In the genomic region with DNA sequence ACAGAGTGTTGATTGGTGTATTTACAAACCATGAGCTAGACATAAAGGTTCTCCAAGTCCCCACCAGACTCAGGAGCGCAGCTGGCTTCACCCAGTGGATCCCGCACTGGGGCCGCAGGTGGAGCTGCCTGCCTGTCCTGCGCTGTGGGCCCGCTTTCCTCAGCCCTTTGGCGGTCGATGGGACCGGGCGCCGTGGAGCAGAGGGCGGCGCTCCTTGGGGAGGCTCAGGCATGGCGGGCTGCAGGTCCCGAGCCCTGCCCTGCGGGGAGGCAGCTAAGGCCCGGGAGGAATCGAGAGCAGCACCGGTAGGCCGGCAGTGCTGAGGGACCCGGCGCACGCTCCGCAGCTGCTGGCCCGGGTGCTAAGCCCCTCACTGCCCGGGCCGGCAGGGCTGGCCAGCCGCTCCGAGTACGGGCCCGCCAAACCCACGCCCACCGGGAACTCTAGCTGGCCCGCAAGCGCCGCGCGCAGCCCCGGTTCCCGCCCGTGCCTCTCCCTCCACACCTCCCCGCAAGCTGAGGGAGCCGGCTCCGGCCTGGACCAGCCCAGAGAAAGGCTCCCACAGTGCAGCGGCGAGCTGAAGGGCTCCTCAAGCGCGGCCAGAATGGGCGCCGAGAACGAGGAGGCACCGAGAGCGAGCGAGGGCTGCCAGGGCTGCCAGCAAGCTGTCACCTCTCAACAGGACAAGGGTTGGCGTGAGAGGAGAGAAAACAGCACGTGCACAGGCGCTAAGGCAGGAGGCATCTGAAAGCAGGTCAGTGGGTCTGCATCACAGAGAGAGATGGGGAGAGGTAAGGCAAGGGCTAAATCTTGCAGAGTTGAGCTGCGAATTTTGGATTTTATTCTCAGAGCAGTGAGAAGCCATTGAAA, we compare ENCODE assay signal across 34 cellular contexts. TPM values are rescaled to one million over a fixed set of nuclear protein-coding genes. Genes with fewer than 3 reads are reported as not detected.
"Had no signal": no experiment of that assay in that cellular context is flagged by ENCODE, and none has a peak within 500 bp of the region (broad histone marks: within the 10 kb centered on the region; RNA-seq: fewer than 3 reads in every experiment).

No MANE protein-coding gene starts in this region.

- H3K36me3 Mint-ChIP-seq: activated CD8-positive, alpha-beta memory T cell treated with anti-CD3 and anti-CD28 coated beads, Interleukin-2, amount 10 ng/mL, durations not matched to agents 7 days and 5 days; activated naive CD8-positive, alpha-beta T cell treated with anti-CD3 and anti-CD28 coated beads for 36 hours had no signal

- H3K4me3 Mint-ChIP-seq: activated B cell treated with CpG ODN at 0.5 μM for 24 hours; activated CD4-positive, alpha-beta memory T cell treated with anti-CD3 and anti-CD28 coated beads, Interleukin-2, amount 10 ng/mL, durations not matched to agents 7 days and 5 days; activated CD8-positive, alpha-beta memory T cell treated with anti-CD3 and anti-CD28 coated beads, Interleukin-2, amount 10 ng/mL, durations not matched to agents 7 days and 5 days; activated T-helper 17 cell treated with anti-CD3 and anti-CD28 coated beads, Interleukin-2, amount 50 U/mL, for 72 hours; central memory CD8-positive, alpha-beta T cell had no signal

- H3K27ac ChIP-seq: cardiac muscle cell, VCaP had no signal

- DNase-seq: activated B cell treated with CpG ODN at 0.5 μM for 24 hours; activated CD4-positive, alpha-beta memory T cell treated with anti-CD3 and anti-CD28 coated beads, Interleukin-2, amount 10 ng/mL, durations not matched to agents 7 days and 5 days; activated CD4-positive, alpha-beta T cell treated with anti-CD3 and anti-CD28 coated beads for 1 hour; activated CD4-positive, alpha-beta T cell treated with anti-CD3 and anti-CD28 coated beads for 48 hours; activated CD8-positive, alpha-beta memory T cell treated with anti-CD3 and anti-CD28 coated beads for 24 hours; activated CD8-positive, alpha-beta memory T cell treated with anti-CD3 and anti-CD28 coated beads, Interleukin-2, amount 10 ng/mL, durations not matched to agents 7 days and 5 days; activated CD8-positive, alpha-beta memory T cell treated with anti-CD3 and anti-CD28 coated beads, Interleukin-2, amount 50 U/mL, for 48 hours; activated effector memory CD4-positive, alpha-beta T cell treated with anti-CD3 and anti-CD28 coated beads, Interleukin-2, amount 50 U/mL, for 16 hours; activated naive CD4-positive, alpha-beta T cell; activated naive CD4-positive, alpha-beta T cell treated with anti-CD3 and anti-CD28 coated beads, Interleukin-2, amount 50 U/mL, for 16 hours; activated naive CD8-positive, alpha-beta T cell treated with anti-CD3 and anti-CD28 coated beads for 36 hours; activated T-cell treated with anti-CD3 and anti-CD28 coated beads, Interleukin-2, amount 50 U/mL, for 48 hours; amniotic stem cell; aorta; NCI-H1105; NCI-H1417 treated with DMSO at 0.1 percent for 48 hours; NCI-H187 treated with DMSO at 0.1 percent for 48 hours; NCI-H2081; NCI-H2171 treated with DMSO at 0.1 percent for 48 hours; NCI-H345; NCI-H524 treated with DMSO at 0.1 percent for 48 hours; SW 1271; T-helper 1 cell; T-helper 2 cell; T-helper 9 cell had no signal

- H3K36me3 ChIP-seq: cardiac muscle cell had no signal

- H3K4me3 ChIP-seq: cardiac muscle cell, K562 had no signal

- H3K9me3 Mint-ChIP-seq: activated B cell treated with CpG ODN at 0.5 μM for 24 hours; activated CD4-positive, alpha-beta memory T cell treated with anti-CD3 and anti-CD28 coated beads, Interleukin-2, amount 10 ng/mL, durations not matched to agents 7 days and 5 days; activated naive CD8-positive, alpha-beta T cell treated with anti-CD3 and anti-CD28 coated beads for 36 hours; activated T-helper 17 cell treated with anti-CD3 and anti-CD28 coated beads, Interleukin-2, amount 50 U/mL, for 72 hours; central memory CD8-positive, alpha-beta T cell had no signal

- ATAC-seq: activated CD8-positive, alpha-beta memory T cell treated with anti-CD3 and anti-CD28 coated beads, Interleukin-2, amount 10 ng/mL, durations not matched to agents 7 days and 5 days; activated T-helper 17 cell treated with anti-CD3 and anti-CD28 coated beads, Interleukin-2, amount 50 U/mL, for 72 hours; K562; Panc1 had no signal

- H3K27ac Mint-ChIP-seq: activated B cell treated with CpG ODN at 0.5 μM for 24 hours; activated CD4-positive, alpha-beta memory T cell treated with anti-CD3 and anti-CD28 coated beads, Interleukin-2, amount 10 ng/mL, durations not matched to agents 7 days and 5 days; activated CD8-positive, alpha-beta memory T cell treated with anti-CD3 and anti-CD28 coated beads, Interleukin-2, amount 10 ng/mL, durations not matched to agents 7 days and 5 days; activated naive CD8-positive, alpha-beta T cell treated with anti-CD3 and anti-CD28 coated beads for 36 hours; activated T-helper 17 cell treated with anti-CD3 and anti-CD28 coated beads, Interleukin-2, amount 50 U/mL, for 72 hours had no signal

- H3K27me3 ChIP-seq: cardiac muscle cell had no signal

RNA-seq across cellular contexts. Expression of a gene that starts 5.9 kb away (rescaled TPM):
- total RNA-seq: activated B cell treated with CpG ODN at 0.5 μM for 24 hours; activated CD4-positive, alpha-beta memory T cell treated with anti-CD3 and anti-CD28 coated beads, Interleukin-2, amount 10 ng/mL, durations not matched to agents 7 days and 5 days; activated CD8-positive, alpha-beta memory T cell treated with anti-CD3 and anti-CD28 coated beads, Interleukin-2, amount 10 ng/mL, durations not matched to agents 7 days and 5 days; activated naive CD8-positive, alpha-beta T cell treated with anti-CD3 and anti-CD28 coated beads for 36 hours; activated T-helper 17 cell treated with anti-CD3 and anti-CD28 coated beads, Interleukin-2, amount 50 U/mL, for 72 hours; M059J; NCI-H460; RPMI7951 had no signal

RNA-seq across cellular contexts. Expression of a gene that starts 40.1 kb away (rescaled TPM):
- total RNA-seq: cardiac muscle cell, M059J, NCI-H460, RPMI7951 had no signal
